Comparison of ENCODE assay signal across 1 cellular context in the genomic region with DNA sequence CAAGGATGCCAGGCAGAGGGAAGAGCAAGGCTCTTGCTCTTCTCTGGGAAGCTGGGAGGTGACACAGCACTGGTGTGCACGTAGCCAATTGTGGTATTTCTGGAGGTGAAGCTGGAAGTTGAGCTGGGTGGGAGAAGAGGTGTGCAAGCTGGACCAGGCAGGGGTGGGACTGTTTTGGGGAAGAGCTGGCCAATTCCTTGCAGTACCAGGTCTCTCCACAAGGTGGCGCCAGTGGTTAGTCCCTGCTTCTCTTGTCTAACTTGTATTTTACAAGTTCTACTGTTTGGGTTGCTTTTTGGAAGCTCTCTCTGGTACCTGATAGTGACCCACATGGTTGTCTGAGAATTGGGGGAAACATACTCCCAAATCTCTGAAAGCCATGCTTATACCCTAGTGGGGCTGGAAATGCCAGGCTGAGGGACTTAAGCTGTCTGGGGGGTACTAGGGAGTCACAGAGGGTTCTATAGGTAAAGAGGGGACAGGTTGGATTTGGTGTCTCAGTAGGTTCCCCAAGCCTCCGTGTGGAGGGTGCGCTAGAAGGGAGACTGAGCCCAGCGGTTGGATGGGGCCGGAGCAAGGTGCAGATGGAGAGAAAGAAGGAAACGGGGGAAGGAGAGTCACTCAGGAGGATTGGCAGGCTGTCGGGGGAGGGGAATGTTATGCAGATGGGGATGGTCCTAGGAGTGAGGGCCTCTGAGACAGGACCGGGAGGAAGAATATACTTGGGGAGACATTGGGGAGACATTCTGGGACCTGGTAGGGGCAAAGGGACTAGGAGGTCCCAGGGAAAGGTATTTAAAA.
TF ChIP-seq lines count a peak whose summit lies in the region.

No MANE protein-coding gene starts in this region.

TF ChIP-seq in GM12878, 131 proteins besides CTCF, POLR2A, EP300 and RAD21:
- no peak for TF ChIP-seq ZNF274 (IDR thresholded peaks at IDR 0.05; ENCODE audit: insufficient read depth, insufficient read length)
- peak; percentile 35; the same call in 1 of the 2 replicates for TF ChIP-seq IKZF1 (conservative IDR thresholded peaks at IDR 0.05)
- peak; percentile 16; the same call in 1 of the 2 replicates for TF ChIP-seq SPI1 (IDR thresholded peaks at IDR 0.05; ENCODE audit: borderline replicate concordance, insufficient read depth, low read depth, low read length)
- TF ChIP-seq SMC3 (IDR thresholded peaks at IDR 0.05; ENCODE audit: borderline replicate concordance, low read length) = peak; percentile 50; the same call in 1 of the 2 replicates
TF ChIP-seq in GM12878: peak in this region for 3.
